1 cellular context compared by ENCODE assay signal in the genomic region with DNA sequence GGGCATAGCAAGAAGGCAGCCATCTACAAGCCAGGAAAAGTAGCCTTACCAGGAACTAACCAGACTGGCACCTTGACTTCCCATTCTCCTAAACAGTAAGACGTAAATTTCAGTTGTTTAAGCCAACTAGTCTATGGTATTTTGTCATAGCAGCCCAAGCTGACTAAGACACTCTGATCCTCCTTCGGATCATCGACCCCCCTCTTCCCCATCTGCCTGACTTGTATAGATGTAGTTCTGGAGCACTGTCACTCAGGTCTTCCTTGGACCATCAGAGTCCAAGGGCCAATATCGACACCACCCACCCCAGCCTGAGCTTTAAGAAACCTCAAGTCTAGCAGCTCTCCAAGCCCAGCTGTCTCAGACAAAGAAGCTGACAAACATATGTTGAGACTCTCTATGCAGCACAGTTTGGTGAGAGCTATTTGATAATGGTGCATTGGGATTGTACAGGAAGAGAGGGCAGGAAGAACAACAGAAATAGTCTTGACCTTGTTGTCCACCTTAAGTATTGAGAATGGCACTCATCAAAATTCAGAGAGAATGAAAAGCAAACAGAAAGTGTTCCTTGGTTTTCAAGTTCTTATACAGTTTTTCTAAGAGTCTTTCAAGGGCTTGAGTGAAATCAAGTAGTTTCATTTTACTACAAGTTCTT.
TF ChIP-seq lines count a peak whose summit lies in the region.

No MANE protein-coding gene starts in this region.

TF ChIP-seq in SK-N-SH, 30 proteins besides CTCF, POLR2A, EP300 and RAD21 (continued from another document):
- TF ChIP-seq, protein P1, sequence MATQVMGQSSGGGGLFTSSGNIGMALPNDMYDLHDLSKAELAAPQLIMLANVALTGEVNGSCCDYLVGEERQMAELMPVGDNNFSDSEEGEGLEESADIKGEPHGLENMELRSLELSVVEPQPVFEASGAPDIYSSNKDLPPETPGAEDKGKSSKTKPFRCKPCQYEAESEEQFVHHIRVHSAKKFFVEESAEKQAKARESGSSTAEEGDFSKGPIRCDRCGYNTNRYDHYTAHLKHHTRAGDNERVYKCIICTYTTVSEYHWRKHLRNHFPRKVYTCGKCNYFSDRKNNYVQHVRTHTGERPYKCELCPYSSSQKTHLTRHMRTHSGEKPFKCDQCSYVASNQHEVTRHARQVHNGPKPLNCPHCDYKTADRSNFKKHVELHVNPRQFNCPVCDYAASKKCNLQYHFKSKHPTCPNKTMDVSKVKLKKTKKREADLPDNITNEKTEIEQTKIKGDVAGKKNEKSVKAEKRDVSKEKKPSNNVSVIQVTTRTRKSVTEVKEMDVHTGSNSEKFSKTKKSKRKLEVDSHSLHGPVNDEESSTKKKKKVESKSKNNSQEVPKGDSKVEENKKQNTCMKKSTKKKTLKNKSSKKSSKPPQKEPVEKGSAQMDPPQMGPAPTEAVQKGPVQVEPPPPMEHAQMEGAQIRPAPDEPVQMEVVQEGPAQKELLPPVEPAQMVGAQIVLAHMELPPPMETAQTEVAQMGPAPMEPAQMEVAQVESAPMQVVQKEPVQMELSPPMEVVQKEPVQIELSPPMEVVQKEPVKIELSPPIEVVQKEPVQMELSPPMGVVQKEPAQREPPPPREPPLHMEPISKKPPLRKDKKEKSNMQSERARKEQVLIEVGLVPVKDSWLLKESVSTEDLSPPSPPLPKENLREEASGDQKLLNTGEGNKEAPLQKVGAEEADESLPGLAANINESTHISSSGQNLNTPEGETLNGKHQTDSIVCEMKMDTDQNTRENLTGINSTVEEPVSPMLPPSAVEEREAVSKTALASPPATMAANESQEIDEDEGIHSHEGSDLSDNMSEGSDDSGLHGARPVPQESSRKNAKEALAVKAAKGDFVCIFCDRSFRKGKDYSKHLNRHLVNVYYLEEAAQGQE (IDR thresholded peaks at IDR 0.05; ENCODE audit: low read depth, low read length) = no peak
- TF ChIP-seq SIN3A (IDR thresholded peaks at IDR 0.05; ENCODE audit: borderline replicate concordance, low read depth, low read length) = no peak
- TF ChIP-seq POLR2AphosphoS5 (IDR thresholded peaks at IDR 0.05; ENCODE audit: low read depth, low read length) = no peak
- no peak for TF ChIP-seq RCOR1 (IDR thresholded peaks at IDR 0.05; ENCODE audit: low read length)
- no peak for TF ChIP-seq NFIC (IDR thresholded peaks at IDR 0.05; ENCODE audit: borderline replicate concordance)
- no peak for TF ChIP-seq EZH2phosphoT487 (IDR thresholded peaks at IDR 0.05; ENCODE audit: borderline replicate concordance, low read depth)
- TF ChIP-seq GABPA (IDR thresholded peaks at IDR 0.05; ENCODE audit: low read depth) = no peak
- no peak for TF ChIP-seq ELF1 (IDR thresholded peaks at IDR 0.05)
- TF ChIP-seq CHD2 (IDR thresholded peaks at IDR 0.05; ENCODE audit: low read length, partially characterized antibody) = no peak
TF ChIP-seq in SK-N-SH: peak in this region for 0.
